ENCODE assay signal across 8 cellular contexts in the genomic region with DNA sequence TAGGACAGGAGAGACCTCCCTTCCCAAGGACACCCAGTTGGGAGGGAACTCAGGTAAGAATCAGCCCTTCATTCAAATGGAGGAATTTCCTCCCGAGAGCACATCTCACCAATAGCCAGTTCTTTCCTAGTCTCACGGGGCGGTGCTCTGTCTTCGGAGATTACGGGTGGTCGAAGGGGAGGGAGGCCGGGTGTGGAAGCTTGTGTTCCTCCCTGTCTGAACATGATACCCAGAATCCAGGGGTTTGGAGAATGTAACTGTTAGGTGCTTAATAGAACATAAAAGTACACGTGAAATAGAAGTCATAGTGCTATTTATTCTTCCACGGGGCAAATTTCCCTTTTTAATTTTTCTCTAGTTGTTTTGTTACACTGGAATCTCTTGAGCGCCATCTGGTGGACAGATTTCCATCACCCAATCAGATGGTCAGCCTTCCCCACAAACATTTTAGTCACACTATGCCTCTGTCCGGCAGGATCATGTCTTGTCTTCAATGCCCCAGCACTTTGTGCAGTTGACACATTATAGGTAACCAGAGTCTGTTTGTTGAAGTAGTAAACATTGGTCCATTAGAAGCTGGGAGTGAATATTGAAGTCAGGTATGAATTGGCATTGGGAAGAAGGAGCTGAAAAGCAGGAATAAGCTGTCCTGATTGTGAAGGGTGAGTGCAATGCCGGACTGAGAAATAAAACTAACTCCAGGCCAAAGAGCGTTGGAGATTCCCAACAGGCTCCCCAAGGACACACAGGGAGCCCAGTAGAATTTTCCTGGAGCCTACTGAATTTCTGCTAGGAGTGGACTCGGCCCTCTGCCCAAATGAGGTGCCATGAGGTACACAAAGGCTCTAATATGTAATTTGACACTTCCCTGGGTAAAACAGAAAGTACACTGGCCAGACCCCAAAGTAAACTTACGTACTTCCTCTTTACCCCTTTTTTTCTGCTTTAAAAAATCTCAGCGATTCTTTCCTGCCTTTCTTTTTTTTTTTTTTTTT. TPM values are rescaled to one million over a fixed set of nuclear protein-coding genes. Genes with fewer than 3 reads are reported as not detected.
DNase-seq lines count a peak whose midpoint lies in the region; ATAC-seq, FAIRE-seq and TF ChIP-seq lines count a peak whose summit lies in the region.

No MANE protein-coding gene starts in this region.

- H3K27me3 ChIP-seq in body of pancreas, result no peaks in the 10 kb centered on the region
- no peaks in the 10 kb centered on the region for H3K27me3 ChIP-seq in iPS-15b (ENCODE audit: control insufficient read depth, insufficient read depth, low read length)
- peaks cover 17% of the 10 kb centered on the region for H3K27me3 ChIP-seq in skeletal muscle satellite cell (ENCODE audit: control insufficient read depth, insufficient read depth, low read length)

- no peaks in the 10 kb centered on the region for H3K36me3 Mint-ChIP-seq in HFFc6 (ENCODE audit: low read depth)

- DNase-seq in DMS153 (lab: John Stamatoyannopoulos, UW) (peak; percentile 47), HFFc6 (peak; percentile 88), NCI-H2029 (lab: John Stamatoyannopoulos, UW) (peak; percentile 64), body of pancreas (peak; percentile 83 to 91 (median 90))

- 5 to 6% methylated on average over 16 of the region's 16 CpGs for WGBS in body of pancreas, 2 donors

- H3K4me1 ChIP-seq in body of pancreas (peaks cover 27% of the 10 kb centered on the region), iPS-15b (ENCODE audit: control insufficient read depth, insufficient read depth, low read length) (peaks cover 22% of the 10 kb centered on the region), skeletal muscle satellite cell (ENCODE audit: control insufficient read depth, insufficient read depth, low read length) (peaks cover 25% of the 10 kb centered on the region)

- intact Hi-C loops in body of pancreas (cut with DNase I), result no loop called here

- TF ChIP-seq CTCF in HFFc6 (IDR thresholded peaks at IDR 0.05) (peak; percentile 95), body of pancreas (IDR thresholded peaks at IDR 0.05) (peak; percentile 56 to 93 (median 81))

- peak overlapping the region; percentile 60; the same call in 1 of the 2 replicates for H3K27ac Mint-ChIP-seq in HFFc6

- H3K4me3 ChIP-seq in body of pancreas (no peak overlapping the region), iPS-15b (ENCODE audit: low read depth, low read length) (peak overlapping the region; percentile 49), skeletal muscle satellite cell (ENCODE audit: low read length) (peak overlapping the region; percentile 68)

- H3K9me3 ChIP-seq in body of pancreas, result no peaks in the 10 kb centered on the region
- no peaks in the 10 kb centered on the region for H3K9me3 ChIP-seq in iPS-15b (ENCODE audit: control insufficient read depth, insufficient read depth, low read length)
- H3K9me3 ChIP-seq in skeletal muscle satellite cell (replicated peaks; ENCODE audit: low read length), result no peaks in the 10 kb centered on the region

- peak; percentile 62 for FAIRE-seq in TTC549 (lab: Jason Lieb, UNC)

- H3K27me3 Mint-ChIP-seq in HFFc6 (ENCODE audit: insufficient read depth), result peaks cover 4% of the 10 kb centered on the region

- peak overlapping the region; percentile 81 for H3K4me2 ChIP-seq in skeletal muscle satellite cell (ENCODE audit: low read length)

- H3K9me3 Mint-ChIP-seq in HFFc6, result no peaks in the 10 kb centered on the region

- H3K4me3 Mint-ChIP-seq in HFFc6, result peak overlapping the region; percentile 88

- peak in 2 of 3 donors; percentile 13 to 19 for TF ChIP-seq POLR2A in body of pancreas (IDR thresholded peaks at IDR 0.05)

- no peak overlapping the region for H3K9ac ChIP-seq in iPS-15b (ENCODE audit: low read depth, low read length)
- peak overlapping the region; percentile 36 for H3K9ac ChIP-seq in skeletal muscle satellite cell (ENCODE audit: low read depth, low read length)

- peaks cover 51% of the 10 kb centered on the region for H3K4me1 Mint-ChIP-seq in HFFc6 (ENCODE audit: low read depth)

- peak overlapping the region; percentile 62 to 83 (median 68) for H3K27ac ChIP-seq in body of pancreas

- ATAC-seq in body of pancreas (peak; percentile 77), HG02571 (IDR thresholded peaks at IDR 0.05; ENCODE audit: unreplicated experiment) (no peak)

- no peaks in the 10 kb centered on the region for H3K36me3 ChIP-seq in body of pancreas (replicated peaks in 1 of 2; ENCODE audit: insufficient read depth in 1 of 2, low read depth in 2 of 2)
- no peaks in the 10 kb centered on the region for H3K36me3 ChIP-seq in iPS-15b (ENCODE audit: control insufficient read depth, insufficient read depth, low read length)
- no peaks in the 10 kb centered on the region for H3K36me3 ChIP-seq in skeletal muscle satellite cell (ENCODE audit: insufficient read depth, low read length)

RNA-seq across cellular contexts. Expression of a gene that starts 27.6 kb away (rescaled TPM):
- 1 to 10 TPM; 7.5 to 8.5 (median 8.1) TPM for total RNA-seq in HFFc6 (2021; fragmentation: NEBNext Ultra II Directional; extraction: Animal tissue kit (Norgen Biotek cat#: 25700))
- total RNA-seq in body of pancreas, result 1 to 10 TPM; 4.9 to 8.6 TPM
- total RNA-seq in skeletal muscle satellite cell (2012; rRNA removed), result 10.9 and 15.7 TPM in 2 replicates

RNA-seq across cellular contexts. Expression of a gene that starts 36.1 kb away (rescaled TPM):
- total RNA-seq in HFFc6 (2021; fragmentation: NEBNext Ultra II Directional; extraction: Animal tissue kit (Norgen Biotek cat#: 25700)), result 100 to 1,000 TPM in 1 of 6 experiments, 10 to 100 TPM in 5; 56.4 to 109 (median 87.0) TPM
- total RNA-seq in body of pancreas, result 100 to 1,000 TPM in 1 of 2 donors, 10 to 100 TPM in 1; 75.5 to 101 TPM
- 56.8 and 80.1 TPM in 2 replicates for total RNA-seq in skeletal muscle satellite cell (2012; rRNA removed)

Comparison
In these comparisons a context has a peak if more than half of its experiments do, and no peak if none do; other contexts are left out.
1. H3K4me3 ChIP-seq: peak in iPS-15b (single experiment) and skeletal muscle satellite cell (single experiment); none in body of pancreas (0 of 2).
2. Peak in every context shown above with its lines, with median percentiles within 50 percentile points of each other: DNase-seq.